In genomic region chr19:40445006-40445312, GRCh38 we compare ENCODE assay signal across 8 cellular contexts. TPM values are rescaled to one million over a fixed set of nuclear protein-coding genes. Genes with fewer than 3 reads are reported as not detected.
DNase-seq lines count a peak whose midpoint lies in the region; ATAC-seq and TF ChIP-seq lines count a peak whose summit lies in the region.

No MANE protein-coding gene starts in this region.

- DNase-seq in foreskin fibroblast (no peak), skeletal muscle cell (ENCODE audit: low read depth) (no peak), cerebellum (ENCODE audit: low spot score) (no peak), putamen (ENCODE audit: low spot score) (no peak)
- DNase-seq in stimulated activated CD4-positive, alpha-beta T cell treated with anti-CD3 and anti-CD28 coated beads, Interleukin-12 subunit alpha, Interleukin-12 subunit beta, amount 100 ng/mL, for 4 hours, result no peak

- H3K4me3 ChIP-seq in GM12875 (ENCODE audit: low read depth, low read length) (peak overlapping the region; percentile 75), foreskin fibroblast (ENCODE audit: low read depth in 1 of 2, low read length in 2 of 2) (peak overlapping the region; percentile 92 to 98), skeletal muscle cell (ENCODE audit: low read depth, low read length) (peak overlapping the region; percentile 65)

- TF ChIP-seq CTCF in GM12875 (IDR thresholded peaks at IDR 0.05; ENCODE audit: borderline replicate concordance, insufficient read depth, low read depth, low read length) (no peak), VCaP (conservative IDR thresholded peaks at IDR 0.05) (no peak; the same call in 1 of the 2 replicates), foreskin fibroblast (IDR thresholded peaks at IDR 0.05; ENCODE audit: low read depth, low read length) (no peak)

- no peak for ATAC-seq in GM18519 (IDR thresholded peaks at IDR 0.05; ENCODE audit: low FRiP score, unreplicated experiment)

- H3K27ac ChIP-seq in VCaP, result peak overlapping the region; percentile 94

RNA-seq across cellular contexts. Expression of gene SERTAD3, which starts 0.8 kb away (rescaled TPM):
- 6.5 TPM for total RNA-seq in cerebellum

RNA-seq across cellular contexts. Expression of gene SERTAD1, which starts 19.2 kb away (rescaled TPM):
- total RNA-seq in cerebellum, result 2.1 TPM

RNA-seq across cellular contexts. Expression of gene BLVRB, which starts 20.6 kb away (rescaled TPM):
- total RNA-seq in cerebellum, result 12.0 TPM

RNA-seq across cellular contexts. Expression of gene SPTBN4, which starts 21.8 kb away (rescaled TPM):
- 22.5 TPM for total RNA-seq in cerebellum

RNA-seq across cellular contexts. Expression of gene PRX, which starts 31.8 kb away (rescaled TPM):
- total RNA-seq in cerebellum, result 1.8 TPM
